ENCODE assay signal across 25 cellular contexts in genomic region chr22:41888638-41889200, GRCh38. TPM values are rescaled to one million over a fixed set of nuclear protein-coding genes. Genes with fewer than 3 reads are reported as not detected.
A peak's percentile ranks its signal among the peaks of the same experiment; 100 is the strongest.
DNase-seq lines count a peak whose midpoint lies in the region; ATAC-seq and TF ChIP-seq lines count a peak whose summit lies in the region.
"Had no signal": no experiment of that assay in that cellular context is flagged by ENCODE, and none has a peak within 500 bp of the region (broad histone marks: within the 10 kb centered on the region; RNA-seq: fewer than 3 reads in every experiment).

No MANE protein-coding gene starts in this region.

- no peak overlapping the region for H3K4me3 Mint-ChIP-seq in stimulated activated effector memory CD8-positive, alpha-beta T cell treated with anti-CD3 and anti-CD28 coated beads, Interleukin-12 subunit alpha, Interleukin-12 subunit beta, amount 100 ng/mL, for 72 hours
- no peak overlapping the region for H3K4me3 Mint-ChIP-seq in nephron progenitor cell
- H3K4me3 Mint-ChIP-seq: activated CD8-positive, alpha-beta T cell treated with anti-CD3 and anti-CD28 coated beads, Interleukin-2, amount 10 ng/mL, durations not matched to agents 7 days and 5 days; effector memory CD8-positive, alpha-beta T cell; neural crest cell; stimulated activated naive CD8-positive, alpha-beta T cell treated with anti-CD3 and anti-CD28 coated beads, Interleukin-15, amount 100 ng/mL, for 72 hours; type B pancreatic cell had no signal

- POLR2A ChIA-PET in HEK293T (lab: Yijun Ruan, JAX) = interaction anchor here (0.9 kb wide), 1 partner anchor 58 kb away, joined by 3 read pairs; the partner anchor contains the start of gene CENPM

- ATAC-seq in stimulated activated effector memory CD8-positive, alpha-beta T cell treated with anti-CD3 and anti-CD28 coated beads, Interleukin-12 subunit alpha, Interleukin-12 subunit beta, amount 100 ng/mL, for 72 hours = no peak
- no peak for ATAC-seq in GM21723 (IDR thresholded peaks at IDR 0.05; ENCODE audit: unreplicated experiment)
- ATAC-seq: activated CD8-positive, alpha-beta T cell treated with anti-CD3 and anti-CD28 coated beads, Interleukin-2, amount 10 ng/mL, durations not matched to agents 7 days and 5 days; effector memory CD8-positive, alpha-beta T cell; gastroesophageal sphincter; left ventricle myocardium superior; sciatic nerve; stimulated activated naive CD8-positive, alpha-beta T cell treated with anti-CD3 and anti-CD28 coated beads, Interleukin-15, amount 100 ng/mL, for 72 hours had no signal

- H3K9ac ChIP-seq in Karpas-422 (ENCODE audit: low read length) = peak overlapping the region; percentile 27; the same call in 1 of the 2 replicates

- CTCF ChIA-PET in HEK293T (lab: Yijun Ruan, JAX) = no interaction called here

- H3K27me3 ChIP-seq in Karpas-422 (ENCODE audit: low read length) = no peaks in the 10 kb centered on the region
- H3K27me3 ChIP-seq: gastroesophageal sphincter, SJSA1 had no signal

- peaks cover 50% of the 10 kb centered on the region for H3K4me1 ChIP-seq in Karpas-422 (ENCODE audit: low read length)
- H3K4me1 ChIP-seq: gastroesophageal sphincter, SJSA1 had no signal

- peaks cover under 1% of the 10 kb centered on the region for H3K27me3 Mint-ChIP-seq in nephron progenitor cell (ENCODE audit: low read depth, poor library complexity)
- H3K27me3 Mint-ChIP-seq: effector memory CD8-positive, alpha-beta T cell; stimulated activated naive CD8-positive, alpha-beta T cell treated with anti-CD3 and anti-CD28 coated beads, Interleukin-15, amount 100 ng/mL, for 72 hours; type B pancreatic cell had no signal

- no peak overlapping the region for H2AFZ ChIP-seq in Karpas-422 (ENCODE audit: low read length)

- H3K36me3 Mint-ChIP-seq in stimulated activated effector memory CD8-positive, alpha-beta T cell treated with anti-CD3 and anti-CD28 coated beads, Interleukin-12 subunit alpha, Interleukin-12 subunit beta, amount 100 ng/mL, for 72 hours = peaks cover 100% of the 10 kb centered on the region
- H3K36me3 Mint-ChIP-seq in nephron progenitor cell (ENCODE audit: low read depth) = peaks cover 88% of the 10 kb centered on the region

- peak; percentile 70 for DNase-seq in EH (ENCODE audit: low read depth)
- peak; percentile 64 for DNase-seq in Karpas-422
- peak; percentile 73 for DNase-seq in fibroblast of peridontal ligament (ENCODE audit: extremely low read depth)
- DNase-seq in stimulated activated effector memory CD8-positive, alpha-beta T cell treated with anti-CD3 and anti-CD28 coated beads, Interleukin-12 subunit alpha, Interleukin-12 subunit beta, amount 100 ng/mL, for 72 hours (ENCODE audit: low spot score in 2 of 2) = no peak
- DNase-seq in nephron progenitor cell = no peak
- DNase-seq in HEK293T (ENCODE audit: extremely low spot score) = no peak
- DNase-seq: activated CD8-positive, alpha-beta T cell treated with anti-CD3 and anti-CD28 coated beads, Interleukin-2, amount 10 ng/mL, durations not matched to agents 7 days and 5 days; activated naive CD4-positive, alpha-beta T cell treated with Interleukin-2 at 50 U/mL for 16 hours; activated T-cell treated with anti-CD3 and anti-CD28 coated beads for 4 hours; effector memory CD8-positive, alpha-beta T cell; GOT3; islet precursor cell; left ventricle myocardium superior; NCI-H1694; NCI-H524 treated with DMSO at 0.1 percent for 48 hours; stimulated activated naive CD8-positive, alpha-beta T cell treated with anti-CD3 and anti-CD28 coated beads, Interleukin-15, amount 100 ng/mL, for 72 hours; T-helper 1 cell had no signal

- H3K4me1 Mint-ChIP-seq in stimulated activated effector memory CD8-positive, alpha-beta T cell treated with anti-CD3 and anti-CD28 coated beads, Interleukin-12 subunit alpha, Interleukin-12 subunit beta, amount 100 ng/mL, for 72 hours = peaks cover 6% of the 10 kb centered on the region
- H3K4me1 Mint-ChIP-seq in nephron progenitor cell = no peaks in the 10 kb centered on the region
- H3K4me1 Mint-ChIP-seq: neural crest cell; stimulated activated naive CD8-positive, alpha-beta T cell treated with anti-CD3 and anti-CD28 coated beads, Interleukin-15, amount 100 ng/mL, for 72 hours had no signal

- no peak for TF ChIP-seq CTCF in nephron progenitor cell (IDR thresholded peaks at IDR 0.05)

- no peaks in the 10 kb centered on the region for H3K9me2 ChIP-seq in Karpas-422 (replicated peaks; ENCODE audit: insufficient read depth, low read length)

- H3K27ac ChIP-seq in Karpas-422 (ENCODE audit: low read length) = peak overlapping the region; percentile 73
- H3K27ac ChIP-seq: coronary artery, gastroesophageal sphincter, SJSA1 had no signal

- peaks cover 57% of the 10 kb centered on the region for H3K36me3 ChIP-seq in Karpas-422 (ENCODE audit: insufficient read depth, low read length)

- no peaks in the 10 kb centered on the region for H3K9me3 Mint-ChIP-seq in stimulated activated effector memory CD8-positive, alpha-beta T cell treated with anti-CD3 and anti-CD28 coated beads, Interleukin-12 subunit alpha, Interleukin-12 subunit beta, amount 100 ng/mL, for 72 hours
- no peaks in the 10 kb centered on the region for H3K9me3 Mint-ChIP-seq in nephron progenitor cell
- H3K9me3 Mint-ChIP-seq: effector memory CD8-positive, alpha-beta T cell; neural crest cell; stimulated activated naive CD8-positive, alpha-beta T cell treated with anti-CD3 and anti-CD28 coated beads, Interleukin-15, amount 100 ng/mL, for 72 hours; type B pancreatic cell had no signal

- H4K20me1 ChIP-seq in Karpas-422 (ENCODE audit: insufficient read depth, low read depth, low read length) = peaks cover 4% of the 10 kb centered on the region; the same call in 1 of the 2 replicates

- peak overlapping the region; percentile 83 for H3K27ac Mint-ChIP-seq in stimulated activated effector memory CD8-positive, alpha-beta T cell treated with anti-CD3 and anti-CD28 coated beads, Interleukin-12 subunit alpha, Interleukin-12 subunit beta, amount 100 ng/mL, for 72 hours
- no peak overlapping the region for H3K27ac Mint-ChIP-seq in nephron progenitor cell
- H3K27ac Mint-ChIP-seq: activated CD8-positive, alpha-beta T cell treated with anti-CD3 and anti-CD28 coated beads, Interleukin-2, amount 10 ng/mL, durations not matched to agents 7 days and 5 days; effector memory CD8-positive, alpha-beta T cell; type B pancreatic cell had no signal

- no peaks in the 10 kb centered on the region for H3K9me3 ChIP-seq in Karpas-422 (ENCODE audit: low read length)
- H3K9me3 ChIP-seq: gastroesophageal sphincter, SJSA1 had no signal

- peaks cover 22% of the 10 kb centered on the region for H3K79me2 ChIP-seq in Karpas-422 (ENCODE audit: low read length)

- H3K4me3 ChIP-seq in Karpas-422 (ENCODE audit: low read length) = peak overlapping the region; percentile 13; the same call in 1 of the 2 replicates
- H3K4me3 ChIP-seq: coronary artery, gastroesophageal sphincter, SJSA1 had no signal

- peak overlapping the region; percentile 50 for H3K4me2 ChIP-seq in Karpas-422 (ENCODE audit: low read depth, low read length, poor library complexity, severe bottlenecking)

TF ChIP-seq in HEK293T, 16 proteins besides CTCF, POLR2A, EP300 and RAD21:
- TF ChIP-seq ARNT (IDR thresholded peaks at IDR 0.05) (no peak), HDGF (IDR thresholded peaks at IDR 0.05; ENCODE audit: borderline replicate concordance) (no peak), FOXK2 (IDR thresholded peaks at IDR 0.05) (no peak), SP1 (IDR thresholded peaks at IDR 0.05) (no peak), NFRKB (IDR thresholded peaks at IDR 0.05) (no peak), ELF4 (IDR thresholded peaks at IDR 0.05) (no peak), FOXA1 (IDR thresholded peaks at IDR 0.05) (no peak), L3MBTL2 (conservative IDR thresholded peaks at IDR 0.05) (no peak), FOXM1 (IDR thresholded peaks at IDR 0.05; ENCODE audit: borderline replicate concordance) (no peak), SUZ12 (IDR thresholded peaks at IDR 0.05) (no peak), PKNOX1 (IDR thresholded peaks at IDR 0.05) (no peak), TARDBP (IDR thresholded peaks at IDR 0.05) (no peak), ZNF384 (IDR thresholded peaks at IDR 0.05) (no peak), BHLHE40 (IDR thresholded peaks at IDR 0.05; ENCODE audit: borderline replicate concordance) (no peak), LEF1 (IDR thresholded peaks at IDR 0.05; ENCODE audit: borderline replicate concordance) (no peak), CTBP1 (IDR thresholded peaks at IDR 0.05; ENCODE audit: borderline replicate concordance) (no peak)

RNA-seq across cellular contexts. Expression of gene SHISA8, which starts 26.2 kb away (rescaled TPM):
- 3.2 and 6.5 TPM in 2 replicates for total RNA-seq in Karpas-422 (2014; rRNA removed; shearing (Covaris generic); ENCODE audit: low replicate concordance)
- total RNA-seq: activated CD8-positive, alpha-beta T cell treated with anti-CD3 and anti-CD28 coated beads, Interleukin-2, amount 10 ng/mL, durations not matched to agents 7 days and 5 days; gastroesophageal sphincter; LHCN-M2; SJSA1 had no signal

RNA-seq across cellular contexts. Expression of gene TNFRSF13C, which starts 37.9 kb away (rescaled TPM):
- 130 and 141 TPM in 2 replicates for total RNA-seq in Karpas-422 (2014; rRNA removed; shearing (Covaris generic); ENCODE audit: low replicate concordance)

RNA-seq across cellular contexts. Expression of gene SREBF2, which starts 55.8 kb away (rescaled TPM):
- 159 and 190 TPM in 2 replicates for total RNA-seq in Karpas-422 (2014; rRNA removed; shearing (Covaris generic); ENCODE audit: low replicate concordance)

RNA-seq across cellular contexts. Expression of gene CENPM, which starts 58.2 kb away (rescaled TPM):
- total RNA-seq in Karpas-422 (2014; rRNA removed; shearing (Covaris generic); ENCODE audit: low replicate concordance) = 83.8 and 108 TPM in 2 replicates
- total RNA-seq: sciatic nerve had no signal

Comparison
In these comparisons a context has a peak if more than half of its experiments do, and no peak if none do; other contexts are left out.
1. DNase-seq: peak in EH (single experiment), Karpas-422 (single experiment) and fibroblast of peridontal ligament (single experiment); none in stimulated activated effector memory CD8-positive, alpha-beta T cell treated with anti-CD3 and anti-CD28 coated beads, Interleukin-12 subunit alpha, Interleukin-12 subunit beta, amount 100 ng/mL, for 72 hours (0 of 2), nephron progenitor cell (single experiment) and HEK293T (single experiment).